Comparison of ENCODE assay signal across 1 cellular context in genomic region chr12:49707127-49707811, GRCh38.
TF ChIP-seq lines count a peak whose summit lies in the region.

FMNL3 (minus strand) TSS chr12:49707405; CDS start chr12:49707180, 225 bp downstream.

TF ChIP-seq in HepG2, 621 proteins besides CTCF, POLR2A, EP300 and RAD21 (continued from another document and continues in another):
- TF ChIP-seq GPN1 (CRISPR knock-in tag; IDR thresholded peaks at IDR 0.05; ENCODE audit: borderline replicate concordance) (no peak), TRIM24 (CRISPR knock-in tag; IDR thresholded peaks at IDR 0.05) (no peak), NFE2L1 (CRISPR knock-in tag; IDR thresholded peaks at IDR 0.05; ENCODE audit: borderline replicate concordance) (no peak), HDAC2 (CRISPR knock-in tag; IDR thresholded peaks at IDR 0.05) (peak; percentile 69; the same call in 1 of the 2 replicates), ZBTB14 (CRISPR knock-in tag; IDR thresholded peaks at IDR 0.05) (0 out of 2 replicates have a peak, but pooled peaks have one; percentile 36), PCBP2 (optimal IDR thresholded peaks at IDR 0.05; ENCODE audit: low read depth, low read length, poor library complexity, severe bottlenecking) (no peak), ZNF235 (CRISPR knock-in tag; IDR thresholded peaks at IDR 0.05; ENCODE audit: borderline replicate concordance) (0 out of 2 replicates have a peak, but pooled peaks have one; percentile 73), ZNF274 (CRISPR knock-in tag; IDR thresholded peaks at IDR 0.05) (peak; percentile 82), FLYWCH1 (CRISPR knock-in tag; IDR thresholded peaks at IDR 0.05) (no peak; the same call in 1 of the 2 replicates), ZNF720 (CRISPR knock-in tag; IDR thresholded peaks at IDR 0.05) (no peak), ZNF451 (CRISPR knock-in tag; IDR thresholded peaks at IDR 0.05) (peak; percentile 70; the same call in 1 of the 2 replicates), USF2 (IDR thresholded peaks at IDR 0.05; ENCODE audit: low read depth, low read length) (no peak), USF2 (CRISPR knock-in tag; IDR thresholded peaks at IDR 0.05; ENCODE audit: borderline replicate concordance) (no peak), ZNF775 (CRISPR knock-in tag; IDR thresholded peaks at IDR 0.05; ENCODE audit: borderline replicate concordance) (no peak), ZNF10 (CRISPR knock-in tag; IDR thresholded peaks at IDR 0.05; ENCODE audit: borderline replicate concordance, low read depth) (no peak), ZNF260 (CRISPR knock-in tag; IDR thresholded peaks at IDR 0.05; ENCODE audit: borderline replicate concordance, low read depth) (no peak), ADNP (CRISPR knock-in tag; IDR thresholded peaks at IDR 0.05) (no peak), IRF1 (CRISPR knock-in tag; IDR thresholded peaks at IDR 0.05; ENCODE audit: low read depth) (no peak), CSRNP1 (CRISPR knock-in tag; IDR thresholded peaks at IDR 0.05) (peak; percentile 91; the same call in 1 of the 2 replicates), NR0B2 (CRISPR knock-in tag; IDR thresholded peaks at IDR 0.05) (peak; percentile 65; the same call in 1 of the 2 replicates), RFX1 (IDR thresholded peaks at IDR 0.05) (no peak), RBFOX2 (IDR thresholded peaks at IDR 0.05; ENCODE audit: low read depth, low read length) (no peak), ZSCAN30 (CRISPR knock-in tag; IDR thresholded peaks at IDR 0.05) (peak; percentile 70; the same call in 1 of the 2 replicates), FOSL2 (CRISPR knock-in tag; IDR thresholded peaks at IDR 0.05) (peak; percentile 51; the same call in 1 of the 2 replicates), ZEB1 (IDR thresholded peaks at IDR 0.05; ENCODE audit: insufficient replicate concordance, low read depth) (no peak), HNRNPL (IDR thresholded peaks at IDR 0.05; ENCODE audit: low read depth, low read length) (no peak), AKNA (CRISPR knock-in tag; IDR thresholded peaks at IDR 0.05; ENCODE audit: borderline replicate concordance) (no peak), MEIS1 (CRISPR knock-in tag; IDR thresholded peaks at IDR 0.05; ENCODE audit: borderline replicate concordance) (no peak), ZNF615 (CRISPR knock-in tag; IDR thresholded peaks at IDR 0.05; ENCODE audit: borderline replicate concordance) (no peak), ZNF543 (CRISPR knock-in tag; IDR thresholded peaks at IDR 0.05) (no peak), GATAD1 (CRISPR knock-in tag; IDR thresholded peaks at IDR 0.05) (peak; percentile 67), GATAD2A (CRISPR knock-in tag; IDR thresholded peaks at IDR 0.05) (no peak), MAZ (IDR thresholded peaks at IDR 0.05; ENCODE audit: borderline replicate concordance, low read depth, low read length) (no peak), MAZ (CRISPR knock-in tag; IDR thresholded peaks at IDR 0.05; ENCODE audit: low read depth) (peak; percentile 80), GMEB2 (CRISPR knock-in tag; IDR thresholded peaks at IDR 0.05; ENCODE audit: low read depth) (peak; percentile 33; the same call in 1 of the 2 replicates), ARID3A (IDR thresholded peaks at IDR 0.05; ENCODE audit: low read depth, low read length) (no peak), PHF20 (CRISPR knock-in tag; IDR thresholded peaks at IDR 0.05) (no peak), HOXA7 (CRISPR knock-in tag; IDR thresholded peaks at IDR 0.05) (no peak), DZIP1 (CRISPR knock-in tag; IDR thresholded peaks at IDR 0.05) (no peak; the same call in 1 of the 2 replicates), XRCC5 (optimal IDR thresholded peaks at IDR 0.05; ENCODE audit: low read length) (peak; percentile 34), HDAC6 (IDR thresholded peaks at IDR 0.05; ENCODE audit: low read depth, low read length) (no peak), YEATS4 (CRISPR knock-in tag; IDR thresholded peaks at IDR 0.05; ENCODE audit: borderline replicate concordance) (peak; percentile 65; the same call in 1 of the 2 replicates), KDM1A (CRISPR knock-in tag; IDR thresholded peaks at IDR 0.05) (no peak), PCBP1 (IDR thresholded peaks at IDR 0.05; ENCODE audit: borderline replicate concordance, low read depth, low read length) (no peak), SETDB1 (CRISPR knock-in tag; IDR thresholded peaks at IDR 0.05; ENCODE audit: borderline replicate concordance) (no peak)
